Comparison of ENCODE assay signal across 15 cellular contexts in the genomic region with DNA sequence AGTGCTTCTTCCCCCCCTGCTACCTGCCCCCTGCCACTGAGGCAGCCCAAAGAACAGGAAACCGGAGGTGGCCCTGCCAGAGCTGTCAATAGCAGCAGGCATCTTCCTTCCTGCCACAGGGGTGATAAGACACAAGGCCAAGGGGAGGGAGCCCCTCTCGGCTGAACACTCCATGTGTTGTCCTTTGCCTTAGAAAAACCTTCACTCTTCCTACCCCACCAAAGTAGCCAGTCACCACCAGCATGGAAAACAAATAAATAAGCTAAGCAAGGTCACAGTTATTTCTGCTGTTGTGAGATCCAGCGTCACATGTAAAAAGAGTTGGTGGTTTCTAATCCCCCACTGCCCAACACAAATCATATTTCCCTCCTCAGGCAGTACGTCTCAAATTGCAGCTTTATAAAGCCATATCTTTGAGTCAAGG.
DNase-seq lines count a peak whose midpoint lies in the region; ATAC-seq and TF ChIP-seq lines count a peak whose summit lies in the region.
"Had no signal": no experiment of that assay in that cellular context is flagged by ENCODE, and none has a peak within 500 bp of the region (broad histone marks: within the 10 kb centered on the region; RNA-seq: fewer than 3 reads in every experiment).

No MANE protein-coding gene starts in this region.

- H3K27ac ChIP-seq in Peyer's patch (peak overlapping the region in 3 of 4 donors; percentile 65 to 85 (median 78)), colonic mucosa (peak overlapping the region; percentile 54), coronary artery (no peak overlapping the region), foreskin keratinocyte (no peak overlapping the region)
- H3K27ac ChIP-seq: gastroesophageal sphincter, right atrium auricular region, SJSA1 had no signal

- peak overlapping the region in 1 of 4 donors; percentile 7 for H3K4me3 ChIP-seq in Peyer's patch
- H3K4me3 ChIP-seq in colonic mucosa, result no peak overlapping the region
- no peak overlapping the region for H3K4me3 ChIP-seq in coronary artery
- H3K4me3 ChIP-seq: gastroesophageal sphincter, right atrium auricular region, SJSA1 had no signal

- no peaks in the 10 kb centered on the region for H3K9me3 ChIP-seq in Peyer's patch
- H3K9me3 ChIP-seq in colonic mucosa, result no peaks in the 10 kb centered on the region
- H3K9me3 ChIP-seq: gastroesophageal sphincter, right atrium auricular region, SJSA1 had no signal

- H3K4me3 Mint-ChIP-seq in natural killer cell treated with Interleukin-12 subunit alpha and Interleukin-12 subunit beta and Interleukin-15 and Interleukin-18, amount 100 ng/mL, for 72 hours, result peak overlapping the region; percentile 24

- H3K36me3 ChIP-seq in Peyer's patch, result no peaks in the 10 kb centered on the region
- no peaks in the 10 kb centered on the region for H3K36me3 ChIP-seq in colonic mucosa
- H3K36me3 ChIP-seq: gastroesophageal sphincter, right atrium auricular region, SJSA1 had no signal

- no peaks in the 10 kb centered on the region for H3K27me3 Mint-ChIP-seq in natural killer cell treated with Interleukin-12 subunit alpha and Interleukin-12 subunit beta and Interleukin-15 and Interleukin-18, amount 100 ng/mL, for 72 hours

- no peaks in the 10 kb centered on the region for H3K27me3 ChIP-seq in Peyer's patch
- H3K27me3 ChIP-seq in colonic mucosa, result no peaks in the 10 kb centered on the region
- no peaks in the 10 kb centered on the region for H3K27me3 ChIP-seq in foreskin keratinocyte
- H3K27me3 ChIP-seq: gastroesophageal sphincter, right atrium auricular region, SJSA1 had no signal

- H3K36me3 Mint-ChIP-seq in natural killer cell treated with Interleukin-12 subunit alpha and Interleukin-12 subunit beta and Interleukin-15 and Interleukin-18, amount 100 ng/mL, for 72 hours, result no peaks in the 10 kb centered on the region

- no peaks in the 10 kb centered on the region for H3K9me3 Mint-ChIP-seq in natural killer cell treated with Interleukin-12 subunit alpha and Interleukin-12 subunit beta and Interleukin-15 and Interleukin-18, amount 100 ng/mL, for 72 hours

- H3K9ac ChIP-seq in colonic mucosa (ENCODE audit: low read depth in 2 of 2, low read length in 2 of 2), result peak overlapping the region in 1 of 2 donors; percentile 65

- intact Hi-C loops in colonic mucosa (cut with DNase I), result no loop called here

- peaks cover 15 to 23% of the 10 kb centered on the region in 2 donors for H3K4me1 Mint-ChIP-seq in natural killer cell treated with Interleukin-12 subunit alpha and Interleukin-12 subunit beta and Interleukin-15 and Interleukin-18, amount 100 ng/mL, for 72 hours (ENCODE audit: low read depth in 2 of 2)

- no peak for TF ChIP-seq POLR2A in Peyer's patch (IDR thresholded peaks at IDR 0.05)

- peaks cover 0 to 24% (median 4%) of the 10 kb centered on the region in 4 donors for H3K4me1 ChIP-seq in Peyer's patch
- H3K4me1 ChIP-seq in colonic mucosa, result peaks cover 6% of the 10 kb centered on the region
- H3K4me1 ChIP-seq in foreskin keratinocyte, result peaks cover 3% of the 10 kb centered on the region
- H3K4me1 ChIP-seq: gastroesophageal sphincter, SJSA1 had no signal

- TF ChIP-seq CTCF in Peyer's patch (IDR thresholded peaks at IDR 0.05) (no peak), colonic mucosa (IDR thresholded peaks at IDR 0.05) (no peak), coronary artery (IDR thresholded peaks at IDR 0.05) (no peak), foreskin keratinocyte (conservative IDR thresholded peaks at IDR 0.05) (no peak)

- H3K27ac Mint-ChIP-seq in natural killer cell treated with Interleukin-12 subunit alpha and Interleukin-12 subunit beta and Interleukin-15 and Interleukin-18, amount 100 ng/mL, for 72 hours, result peak overlapping the region; percentile 8 to 78

- peak; percentile 63 to 64 for ATAC-seq in natural killer cell treated with Interleukin-12 subunit alpha and Interleukin-12 subunit beta and Interleukin-15 and Interleukin-18, amount 100 ng/mL, for 72 hours
- no peak for ATAC-seq in GM18502 (IDR thresholded peaks at IDR 0.05; ENCODE audit: poor library complexity, unreplicated experiment)
- no peak for ATAC-seq in foreskin keratinocyte
- ATAC-seq: gastroesophageal sphincter had no signal

- DNase-seq in CMK (ENCODE audit: low read depth) (peak; percentile 50), Peyer's patch (peak in 1 of 3 donors; percentile 49), colonic mucosa (no peak), coronary artery (ENCODE audit: low spot score) (no peak), NCI-H345 treated with DMSO at 0.1 percent for 48 hours (lab: John Stamatoyannopoulos, UW; ENCODE audit: unreplicated experiment) (no peak), foreskin keratinocyte (no peak)
- DNase-seq in natural killer cell treated with Interleukin-12 subunit alpha and Interleukin-12 subunit beta and Interleukin-15 and Interleukin-18, amount 100 ng/mL, for 72 hours (ENCODE audit: low spot score), result no peak
- DNase-seq: H7; islet precursor cell; NK-92 treated with Interleukin-12 subunit alpha and Interleukin-12 subunit beta, amount 100 ng/mL, for 24 hours; stimulated activated naive CD4-positive, alpha-beta T cell treated with Interleukin-2 at 50 U/mL for 16 hours had no signal

Comparison
In these comparisons a context has a peak if more than half of its experiments do, and no peak if none do; other contexts are left out.
1. H3K27ac ChIP-seq: peak in Peyer's patch (3 of 4) and colonic mucosa (single experiment); none in coronary artery (0 of 2) and foreskin keratinocyte (single experiment).
2. ATAC-seq: peak in natural killer cell treated with Interleukin-12 subunit alpha and Interleukin-12 subunit beta and Interleukin-15 and Interleukin-18, amount 100 ng/mL, for 72 hours (2 of 2); none in GM18502 (single experiment) and foreskin keratinocyte (single experiment).